In the genomic region with DNA sequence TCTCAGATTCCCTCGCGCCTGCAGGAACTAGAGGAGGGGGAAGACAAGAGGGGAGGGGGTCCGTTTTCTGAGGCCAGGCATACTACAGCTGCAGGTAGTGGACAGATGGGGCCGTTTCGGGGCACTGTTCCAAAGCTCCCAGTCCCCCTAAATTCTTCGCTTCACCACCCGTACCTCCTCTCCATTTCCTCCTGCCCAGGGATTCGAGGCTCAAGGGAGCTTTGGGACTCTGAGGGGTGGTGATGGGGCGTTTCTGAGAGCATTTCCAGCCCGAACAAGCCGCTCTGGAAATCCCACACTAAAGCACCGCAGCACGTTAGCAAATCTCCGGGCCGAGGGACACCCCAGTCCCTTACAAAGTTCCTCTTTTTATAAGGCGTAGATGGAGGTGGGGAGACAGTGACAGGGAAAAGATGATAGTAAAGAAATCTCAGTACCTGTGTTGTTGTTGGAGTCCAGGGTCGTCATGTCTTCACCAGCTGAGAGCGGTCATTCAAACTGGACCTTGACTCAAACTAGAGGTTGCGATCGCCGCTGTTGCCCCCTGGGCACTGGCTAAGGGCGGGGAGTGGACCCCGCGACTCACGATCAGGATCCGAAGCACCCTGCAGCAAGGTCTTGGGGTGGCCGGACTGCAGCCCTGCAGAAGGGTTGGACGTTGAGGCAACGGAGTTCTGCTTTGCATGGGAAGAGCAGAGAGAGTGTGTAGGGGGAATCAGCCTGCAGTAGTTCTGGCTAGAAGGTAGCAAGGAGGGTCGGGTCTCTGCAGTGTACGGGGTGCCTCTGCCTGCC, we compare ENCODE assay signal across 1 cellular context.
A peak's percentile ranks its signal among the peaks of the same experiment; 100 is the strongest.
TF ChIP-seq lines count a peak whose summit lies in the region.

No MANE protein-coding gene starts in this region.

TF ChIP-seq in H1, 55 proteins besides CTCF, POLR2A, EP300 and RAD21:
- TF ChIP-seq SRF (IDR thresholded peaks at IDR 0.05; ENCODE audit: low read depth, low read length) (no peak), KDM1A (IDR thresholded peaks at IDR 0.05; ENCODE audit: borderline replicate concordance, low read length) (no peak), NANOG (IDR thresholded peaks at IDR 0.05; ENCODE audit: insufficient read depth, low read depth, low read length, poor library complexity, severe bottlenecking) (no peak), JUND (IDR thresholded peaks at IDR 0.05; ENCODE audit: low read length) (no peak), EGR1 (IDR thresholded peaks at IDR 0.05; ENCODE audit: borderline replicate concordance, low read depth, low read length) (no peak), KDM4A (IDR thresholded peaks at IDR 0.05; ENCODE audit: low read depth, low read length, severe bottlenecking) (peak; percentile 60), SP4 (IDR thresholded peaks at IDR 0.05; ENCODE audit: low read length) (no peak), SIN3A (conservative IDR thresholded peaks at IDR 0.05 in 1 of 2, IDR thresholded peaks at IDR 0.05 in 1 of 2; ENCODE audit: low read depth in 1 of 2, low read length in 2 of 2) (0 out of 4 replicates have a peak, but pooled peaks of 1 of the 2 experiments have one; percentile 17), PHF8 (conservative IDR thresholded peaks at IDR 0.05; ENCODE audit: low read depth, low read length) (0 out of 2 replicates have a peak, but pooled peaks have one; percentile 34), RNF2 (IDR thresholded peaks at IDR 0.05; ENCODE audit: borderline replicate concordance, low read depth, low read length, missing control alignments, poor library complexity, severe bottlenecking) (peak; percentile 58), TBP (IDR thresholded peaks at IDR 0.05; ENCODE audit: low read depth, low read length) (0 out of 2 replicates have a peak, but pooled peaks have one; percentile 1), ZNF274 (IDR thresholded peaks at IDR 0.05; ENCODE audit: borderline replicate concordance, extremely low read depth, low read length) (no peak), CEBPB (IDR thresholded peaks at IDR 0.05; ENCODE audit: low read depth, low read length) (no peak), BRCA1 (IDR thresholded peaks at IDR 0.05; ENCODE audit: low read depth, low read length) (no peak), POU5F1 (IDR thresholded peaks at IDR 0.05; ENCODE audit: low read depth, low read length) (no peak), MAFK (IDR thresholded peaks at IDR 0.05; ENCODE audit: low read depth, low read length) (no peak), KDM5A (IDR thresholded peaks at IDR 0.05; ENCODE audit: low read length) (no peak), TEAD4 (IDR thresholded peaks at IDR 0.05; ENCODE audit: low read depth, low read length) (no peak)
- TF ChIP-seq, protein P1, sequence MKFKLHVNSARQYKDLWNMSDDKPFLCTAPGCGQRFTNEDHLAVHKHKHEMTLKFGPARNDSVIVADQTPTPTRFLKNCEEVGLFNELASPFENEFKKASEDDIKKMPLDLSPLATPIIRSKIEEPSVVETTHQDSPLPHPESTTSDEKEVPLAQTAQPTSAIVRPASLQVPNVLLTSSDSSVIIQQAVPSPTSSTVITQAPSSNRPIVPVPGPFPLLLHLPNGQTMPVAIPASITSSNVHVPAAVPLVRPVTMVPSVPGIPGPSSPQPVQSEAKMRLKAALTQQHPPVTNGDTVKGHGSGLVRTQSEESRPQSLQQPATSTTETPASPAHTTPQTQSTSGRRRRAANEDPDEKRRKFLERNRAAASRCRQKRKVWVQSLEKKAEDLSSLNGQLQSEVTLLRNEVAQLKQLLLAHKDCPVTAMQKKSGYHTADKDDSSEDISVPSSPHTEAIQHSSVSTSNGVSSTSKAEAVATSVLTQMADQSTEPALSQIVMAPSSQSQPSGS (IDR thresholded peaks at IDR 0.05; ENCODE audit: low read length): 0 out of 2 replicates have a peak, but pooled peaks have one; percentile 14
- TF ChIP-seq, protein P2, sequence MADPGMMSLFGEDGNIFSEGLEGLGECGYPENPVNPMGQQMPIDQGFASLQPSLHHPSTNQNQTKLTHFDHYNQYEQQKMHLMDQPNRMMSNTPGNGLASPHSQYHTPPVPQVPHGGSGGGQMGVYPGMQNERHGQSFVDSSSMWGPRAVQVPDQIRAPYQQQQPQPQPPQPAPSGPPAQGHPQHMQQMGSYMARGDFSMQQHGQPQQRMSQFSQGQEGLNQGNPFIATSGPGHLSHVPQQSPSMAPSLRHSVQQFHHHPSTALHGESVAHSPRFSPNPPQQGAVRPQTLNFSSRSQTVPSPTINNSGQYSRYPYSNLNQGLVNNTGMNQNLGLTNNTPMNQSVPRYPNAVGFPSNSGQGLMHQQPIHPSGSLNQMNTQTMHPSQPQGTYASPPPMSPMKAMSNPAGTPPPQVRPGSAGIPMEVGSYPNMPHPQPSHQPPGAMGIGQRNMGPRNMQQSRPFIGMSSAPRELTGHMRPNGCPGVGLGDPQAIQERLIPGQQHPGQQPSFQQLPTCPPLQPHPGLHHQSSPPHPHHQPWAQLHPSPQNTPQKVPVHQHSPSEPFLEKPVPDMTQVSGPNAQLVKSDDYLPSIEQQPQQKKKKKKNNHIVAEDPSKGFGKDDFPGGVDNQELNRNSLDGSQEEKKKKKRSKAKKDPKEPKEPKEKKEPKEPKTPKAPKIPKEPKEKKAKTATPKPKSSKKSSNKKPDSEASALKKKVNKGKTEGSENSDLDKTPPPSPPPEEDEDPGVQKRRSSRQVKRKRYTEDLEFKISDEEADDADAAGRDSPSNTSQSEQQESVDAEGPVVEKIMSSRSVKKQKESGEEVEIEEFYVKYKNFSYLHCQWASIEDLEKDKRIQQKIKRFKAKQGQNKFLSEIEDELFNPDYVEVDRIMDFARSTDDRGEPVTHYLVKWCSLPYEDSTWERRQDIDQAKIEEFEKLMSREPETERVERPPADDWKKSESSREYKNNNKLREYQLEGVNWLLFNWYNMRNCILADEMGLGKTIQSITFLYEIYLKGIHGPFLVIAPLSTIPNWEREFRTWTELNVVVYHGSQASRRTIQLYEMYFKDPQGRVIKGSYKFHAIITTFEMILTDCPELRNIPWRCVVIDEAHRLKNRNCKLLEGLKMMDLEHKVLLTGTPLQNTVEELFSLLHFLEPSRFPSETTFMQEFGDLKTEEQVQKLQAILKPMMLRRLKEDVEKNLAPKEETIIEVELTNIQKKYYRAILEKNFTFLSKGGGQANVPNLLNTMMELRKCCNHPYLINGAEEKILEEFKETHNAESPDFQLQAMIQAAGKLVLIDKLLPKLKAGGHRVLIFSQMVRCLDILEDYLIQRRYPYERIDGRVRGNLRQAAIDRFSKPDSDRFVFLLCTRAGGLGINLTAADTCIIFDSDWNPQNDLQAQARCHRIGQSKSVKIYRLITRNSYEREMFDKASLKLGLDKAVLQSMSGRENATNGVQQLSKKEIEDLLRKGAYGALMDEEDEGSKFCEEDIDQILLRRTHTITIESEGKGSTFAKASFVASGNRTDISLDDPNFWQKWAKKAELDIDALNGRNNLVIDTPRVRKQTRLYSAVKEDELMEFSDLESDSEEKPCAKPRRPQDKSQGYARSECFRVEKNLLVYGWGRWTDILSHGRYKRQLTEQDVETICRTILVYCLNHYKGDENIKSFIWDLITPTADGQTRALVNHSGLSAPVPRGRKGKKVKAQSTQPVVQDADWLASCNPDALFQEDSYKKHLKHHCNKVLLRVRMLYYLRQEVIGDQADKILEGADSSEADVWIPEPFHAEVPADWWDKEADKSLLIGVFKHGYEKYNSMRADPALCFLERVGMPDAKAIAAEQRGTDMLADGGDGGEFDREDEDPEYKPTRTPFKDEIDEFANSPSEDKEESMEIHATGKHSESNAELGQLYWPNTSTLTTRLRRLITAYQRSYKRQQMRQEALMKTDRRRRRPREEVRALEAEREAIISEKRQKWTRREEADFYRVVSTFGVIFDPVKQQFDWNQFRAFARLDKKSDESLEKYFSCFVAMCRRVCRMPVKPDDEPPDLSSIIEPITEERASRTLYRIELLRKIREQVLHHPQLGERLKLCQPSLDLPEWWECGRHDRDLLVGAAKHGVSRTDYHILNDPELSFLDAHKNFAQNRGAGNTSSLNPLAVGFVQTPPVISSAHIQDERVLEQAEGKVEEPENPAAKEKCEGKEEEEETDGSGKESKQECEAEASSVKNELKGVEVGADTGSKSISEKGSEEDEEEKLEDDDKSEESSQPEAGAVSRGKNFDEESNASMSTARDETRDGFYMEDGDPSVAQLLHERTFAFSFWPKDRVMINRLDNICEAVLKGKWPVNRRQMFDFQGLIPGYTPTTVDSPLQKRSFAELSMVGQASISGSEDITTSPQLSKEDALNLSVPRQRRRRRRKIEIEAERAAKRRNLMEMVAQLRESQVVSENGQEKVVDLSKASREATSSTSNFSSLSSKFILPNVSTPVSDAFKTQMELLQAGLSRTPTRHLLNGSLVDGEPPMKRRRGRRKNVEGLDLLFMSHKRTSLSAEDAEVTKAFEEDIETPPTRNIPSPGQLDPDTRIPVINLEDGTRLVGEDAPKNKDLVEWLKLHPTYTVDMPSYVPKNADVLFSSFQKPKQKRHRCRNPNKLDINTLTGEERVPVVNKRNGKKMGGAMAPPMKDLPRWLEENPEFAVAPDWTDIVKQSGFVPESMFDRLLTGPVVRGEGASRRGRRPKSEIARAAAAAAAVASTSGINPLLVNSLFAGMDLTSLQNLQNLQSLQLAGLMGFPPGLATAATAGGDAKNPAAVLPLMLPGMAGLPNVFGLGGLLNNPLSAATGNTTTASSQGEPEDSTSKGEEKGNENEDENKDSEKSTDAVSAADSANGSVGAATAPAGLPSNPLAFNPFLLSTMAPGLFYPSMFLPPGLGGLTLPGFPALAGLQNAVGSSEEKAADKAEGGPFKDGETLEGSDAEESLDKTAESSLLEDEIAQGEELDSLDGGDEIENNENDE (IDR thresholded peaks at IDR 0.05; ENCODE audit: insufficient replicate concordance, low read length): no peak
